18 cellular contexts compared by ENCODE assay signal in the genomic region with DNA sequence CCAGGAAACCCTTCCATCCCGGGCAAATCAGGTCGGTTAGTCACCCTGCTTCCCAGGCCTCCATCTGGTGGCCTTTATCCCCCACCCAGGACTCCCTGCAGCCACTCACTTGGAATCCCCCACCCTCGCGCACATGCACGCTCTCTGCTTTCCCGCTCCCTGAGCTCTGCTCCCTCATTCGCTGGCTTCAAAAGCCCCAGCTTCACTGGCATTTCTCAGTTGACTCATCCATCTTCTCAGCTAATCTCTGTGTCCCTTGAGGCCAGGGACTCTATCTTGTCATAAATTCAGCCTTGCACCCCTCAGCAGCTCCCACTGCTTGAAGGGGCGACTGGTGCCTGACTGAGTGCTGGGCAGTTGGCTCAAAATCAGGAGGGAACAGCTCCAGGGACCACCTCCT.
"Had no signal": no experiment of that assay in that cellular context is flagged by ENCODE, and none has a peak within 500 bp of the region (broad histone marks: within the 10 kb centered on the region; RNA-seq: fewer than 3 reads in every experiment).

No MANE protein-coding gene starts in this region.

- H3K36me3 ChIP-seq: gastrocnemius medialis, lower lobe of right lung, neutrophil, sigmoid colon, suprapubic skin had no signal

- H3K4me3 Mint-ChIP-seq: activated B cell treated with CpG ODN at 0.5 μM for 24 hours; activated naive CD8-positive, alpha-beta T cell treated with anti-CD3 and anti-CD28 coated beads, Interleukin-2, amount 10 ng/mL, durations not matched to agents 7 days and 5 days; activated T-helper 1 cell treated with anti-CD3 and anti-CD28 coated beads, Interleukin-12 subunit alpha, Interleukin-12 subunit beta, Interleukin-2, Interleukin-4 antibody, amounts not matched to agents 30 ng/mL and 10 ng/mL and 1 ng/mL, durations not matched to agents 14 hours and 24 hours and 36 hours; mesothelial cell of epicardium; natural killer cell treated with Interleukin-12 subunit alpha and Interleukin-12 subunit beta and Interleukin-15 and Interleukin-18, amount 100 ng/mL, for 72 hours had no signal

- FAIRE-seq: colon, keratinocyte had no signal

- ATAC-seq: body of pancreas; esophagus mucosa; gastrocnemius medialis; lower lobe of right lung; natural killer cell treated with Interleukin-12 subunit alpha and Interleukin-12 subunit beta and Interleukin-15 and Interleukin-18, amount 100 ng/mL, for 72 hours had no signal

- H3K4me3 ChIP-seq: body of pancreas, gastrocnemius medialis, lower lobe of right lung, sigmoid colon, suprapubic skin had no signal

- H3K9me3 Mint-ChIP-seq: activated B cell treated with CpG ODN at 0.5 μM for 24 hours; activated naive CD8-positive, alpha-beta T cell treated with anti-CD3 and anti-CD28 coated beads, Interleukin-2, amount 10 ng/mL, durations not matched to agents 7 days and 5 days; activated T-helper 1 cell treated with anti-CD3 and anti-CD28 coated beads, Interleukin-12 subunit alpha, Interleukin-12 subunit beta, Interleukin-2, Interleukin-4 antibody, amounts not matched to agents 30 ng/mL and 10 ng/mL and 1 ng/mL, durations not matched to agents 14 hours and 24 hours and 36 hours; mesothelial cell of epicardium; natural killer cell treated with Interleukin-12 subunit alpha and Interleukin-12 subunit beta and Interleukin-15 and Interleukin-18, amount 100 ng/mL, for 72 hours had no signal

- H3K36me3 Mint-ChIP-seq: activated naive CD8-positive, alpha-beta T cell treated with anti-CD3 and anti-CD28 coated beads, Interleukin-2, amount 10 ng/mL, durations not matched to agents 7 days and 5 days; mesothelial cell of epicardium; natural killer cell treated with Interleukin-12 subunit alpha and Interleukin-12 subunit beta and Interleukin-15 and Interleukin-18, amount 100 ng/mL, for 72 hours had no signal

- DNase-seq: activated B cell treated with CpG ODN at 0.5 μM for 24 hours; activated CD4-positive, alpha-beta T cell treated with anti-CD3 and anti-CD28 coated beads for 4 hours; activated naive CD8-positive, alpha-beta T cell treated with anti-CD3 and anti-CD28 coated beads, Interleukin-2, amount 10 ng/mL, durations not matched to agents 7 days and 5 days; body of pancreas; central memory CD4-positive, alpha-beta T cell; effector CD4-positive, alpha-beta T cell; gastrocnemius medialis; lower lobe of right lung; sigmoid colon; trophoblast cell had no signal

- H3K27ac Mint-ChIP-seq: activated B cell treated with CpG ODN at 0.5 μM for 24 hours; activated naive CD8-positive, alpha-beta T cell treated with anti-CD3 and anti-CD28 coated beads, Interleukin-2, amount 10 ng/mL, durations not matched to agents 7 days and 5 days; activated T-helper 1 cell treated with anti-CD3 and anti-CD28 coated beads, Interleukin-12 subunit alpha, Interleukin-12 subunit beta, Interleukin-2, Interleukin-4 antibody, amounts not matched to agents 30 ng/mL and 10 ng/mL and 1 ng/mL, durations not matched to agents 14 hours and 24 hours and 36 hours; mesothelial cell of epicardium; natural killer cell treated with Interleukin-12 subunit alpha and Interleukin-12 subunit beta and Interleukin-15 and Interleukin-18, amount 100 ng/mL, for 72 hours had no signal

- H3K27me3 ChIP-seq: body of pancreas had no signal
